In genomic region chr7:134293029-134293740, GRCh38 we compare ENCODE assay signal across 10 cellular contexts. TPM values are rescaled to one million over a fixed set of nuclear protein-coding genes. Genes with fewer than 3 reads are reported as not detected.
DNase-seq lines count a peak whose midpoint lies in the region; ATAC-seq lines count a peak whose summit lies in the region.
"Had no signal": no experiment of that assay in that cellular context is flagged by ENCODE, and none has a peak within 500 bp of the region (broad histone marks: within the 10 kb centered on the region; RNA-seq: fewer than 3 reads in every experiment).

No MANE protein-coding gene starts in this region.

- POLR2A ChIA-PET in activated CD4-positive, alpha-beta memory T cell treated with anti-CD3 and anti-CD28 coated beads, Interleukin-2, amount 10 ng/mL, durations not matched to agents 7 days and 5 days (lab: Charles Lee) = no interaction called here

- peaks cover 13 to 20% of the 10 kb centered on the region in 2 donors for H3K36me3 Mint-ChIP-seq in naive B cell
- peaks cover 21% of the 10 kb centered on the region for H3K36me3 Mint-ChIP-seq in activated CD4-positive, alpha-beta memory T cell treated with anti-CD3 and anti-CD28 coated beads, Interleukin-2, amount 10 ng/mL, durations not matched to agents 7 days and 5 days (ENCODE audit: low read depth)

- peak overlapping the region in 5 of 8 donors; percentile 1 to 66 (median 25) for H3K4me3 Mint-ChIP-seq in naive B cell
- no peak overlapping the region for H3K4me3 Mint-ChIP-seq in activated CD4-positive, alpha-beta memory T cell treated with anti-CD3 and anti-CD28 coated beads, Interleukin-2, amount 10 ng/mL, durations not matched to agents 7 days and 5 days
- H3K4me3 Mint-ChIP-seq: central memory CD8-positive, alpha-beta T cell had no signal

- peak overlapping the region in 5 of 6 donors; percentile 34 to 90 (median 74) for H3K27ac Mint-ChIP-seq in naive B cell
- H3K27ac Mint-ChIP-seq in activated CD4-positive, alpha-beta memory T cell treated with anti-CD3 and anti-CD28 coated beads, Interleukin-2, amount 10 ng/mL, durations not matched to agents 7 days and 5 days = no peak overlapping the region

- DNase-seq in NOMO-1 (lab: John Stamatoyannopoulos, UW; ENCODE audit: unreplicated experiment in 2 of 2) (peak; percentile 80 to 86), naive B cell (peak; percentile 57), NCI-H2171 treated with DMSO at 0.1 percent for 48 hours (lab: John Stamatoyannopoulos, UW) (no peak), HT-29 (ENCODE audit: low spot score) (no peak), COLO668 (lab: John Stamatoyannopoulos, UW; ENCODE audit: unreplicated experiment) (no peak)
- no peak for DNase-seq in activated CD4-positive, alpha-beta memory T cell treated with anti-CD3 and anti-CD28 coated beads, Interleukin-2, amount 10 ng/mL, durations not matched to agents 7 days and 5 days
- DNase-seq: mammary epithelial cell had no signal

- H3K27me3 Mint-ChIP-seq in naive B cell = no peaks in the 10 kb centered on the region
- no peaks in the 10 kb centered on the region for H3K27me3 Mint-ChIP-seq in activated CD4-positive, alpha-beta memory T cell treated with anti-CD3 and anti-CD28 coated beads, Interleukin-2, amount 10 ng/mL, durations not matched to agents 7 days and 5 days
- H3K27me3 Mint-ChIP-seq: central memory CD8-positive, alpha-beta T cell had no signal

- ATAC-seq in GM18870 (IDR thresholded peaks at IDR 0.05; ENCODE audit: unreplicated experiment) = peak; percentile 99
- peak; percentile 100 for ATAC-seq in HG02763 (IDR thresholded peaks at IDR 0.05; ENCODE audit: unreplicated experiment)
- ATAC-seq in naive B cell (ENCODE audit: low read depth in 2 of 2) = peak; percentile 97 to 99

- CTCF ChIA-PET in activated CD4-positive, alpha-beta memory T cell treated with anti-CD3 and anti-CD28 coated beads, Interleukin-2, amount 10 ng/mL, durations not matched to agents 7 days and 5 days (lab: Charles Lee) = interaction anchor here (0.7 to 1.5 kb wide), 3 partner anchors 9 to 337 kb away, joined by 3 to 5 read pairs (median 3); partner anchors contain the start of gene SLC35B4

- no peaks in the 10 kb centered on the region for H3K9me3 Mint-ChIP-seq in naive B cell
- no peaks in the 10 kb centered on the region for H3K9me3 Mint-ChIP-seq in activated CD4-positive, alpha-beta memory T cell treated with anti-CD3 and anti-CD28 coated beads, Interleukin-2, amount 10 ng/mL, durations not matched to agents 7 days and 5 days
- H3K9me3 Mint-ChIP-seq: central memory CD8-positive, alpha-beta T cell had no signal

- H3K4me1 Mint-ChIP-seq in naive B cell = peaks cover 10 to 23% (median 18%) of the 10 kb centered on the region in 3 donors
- H3K4me1 Mint-ChIP-seq in activated CD4-positive, alpha-beta memory T cell treated with anti-CD3 and anti-CD28 coated beads, Interleukin-2, amount 10 ng/mL, durations not matched to agents 7 days and 5 days = no peaks in the 10 kb centered on the region
- H3K4me1 Mint-ChIP-seq: central memory CD8-positive, alpha-beta T cell had no signal

RNA-seq across cellular contexts. Expression of gene SLC35B4, which starts 23.5 kb away (rescaled TPM):
- polyA plus RNA-seq in naive B cell (ENCODE audit: low read depth in 6 of 6) = 10 to 100 TPM; 10.9 to 21.2 (median 14.9) TPM
- total RNA-seq in activated CD4-positive, alpha-beta memory T cell treated with anti-CD3 and anti-CD28 coated beads, Interleukin-2, amount 10 ng/mL, durations not matched to agents 7 days and 5 days = 10 to 100 TPM; 12.6 to 15.2 TPM
- 15.1 and 16.2 TPM in 2 replicates for total RNA-seq in HT-29 (2014; rRNA removed; shearing (Covaris generic))

Comparison
In these comparisons a context has a peak if more than half of its experiments do, and no peak if none do; other contexts are left out.
1. DNase-seq: peak in NOMO-1 (2 of 2) and naive B cell (single experiment); none in NCI-H2171 treated with DMSO at 0.1 percent for 48 hours (single experiment), activated CD4-positive, alpha-beta memory T cell treated with anti-CD3 and anti-CD28 coated beads, Interleukin-2, amount 10 ng/mL, durations not matched to agents 7 days and 5 days (single experiment), HT-29 (single experiment) and COLO668 (single experiment).
2. Peak in every context shown above with its lines, with median percentiles within 50 percentile points of each other: ATAC-seq.